ENCODE assay signal across 9 cellular contexts in the genomic region with DNA sequence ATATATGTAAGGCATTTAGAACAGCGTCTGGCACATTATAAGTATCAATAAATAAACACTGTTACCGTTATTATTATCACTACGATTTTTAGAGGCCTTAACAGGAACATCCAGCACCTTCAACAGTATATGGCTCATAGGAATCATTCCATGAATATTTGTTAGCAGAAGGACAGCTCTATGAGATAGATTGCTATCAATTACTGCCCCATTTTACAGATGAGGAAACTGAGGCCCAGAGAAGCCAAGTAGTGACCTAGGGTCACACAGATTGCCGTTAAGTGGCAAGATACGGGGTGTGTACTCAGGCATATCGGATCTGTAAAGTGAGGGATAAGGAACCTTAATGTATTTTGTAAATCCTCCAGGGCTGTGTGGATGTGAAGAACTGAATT. TPM values are rescaled to one million over a fixed set of nuclear protein-coding genes. Genes with fewer than 3 reads are reported as not detected.
DNase-seq lines count a peak whose midpoint lies in the region; ATAC-seq and TF ChIP-seq lines count a peak whose summit lies in the region.
"Had no signal": no experiment of that assay in that cellular context is flagged by ENCODE, and none has a peak within 500 bp of the region (broad histone marks: within the 10 kb centered on the region; RNA-seq: fewer than 3 reads in every experiment).

No MANE protein-coding gene starts in this region.

- DNase-seq in CD4-positive, CD25-positive, alpha-beta regulatory T cell, result no peak
- DNase-seq in neuronal stem cell (ENCODE audit: low spot score) (no peak), NCI-H2081 (lab: John Stamatoyannopoulos, UW) (no peak), medulla oblongata (ENCODE audit: extremely low spot score) (no peak), middle frontal gyrus (ENCODE audit: extremely low spot score, low spot score) (no peak)
- DNase-seq in stimulated activated CD4-positive, alpha-beta T cell treated with anti-CD3 and anti-CD28 coated beads, Interleukin-15, amount 100 ng/mL, for 24 hours, result no peak

- no peaks in the 10 kb centered on the region for H3K9me3 ChIP-seq in CD4-positive, CD25-positive, alpha-beta regulatory T cell (ENCODE audit: control insufficient read depth in 2 of 2, low read length in 2 of 2)
- H3K9me3 ChIP-seq in OCI-LY3 (ENCODE audit: insufficient read depth, low read length) (no peaks in the 10 kb centered on the region), endocrine pancreas (ENCODE audit: control insufficient read depth, low read length) (no peaks in the 10 kb centered on the region), neuronal stem cell (replicated peaks in 1 of 2; ENCODE audit: control insufficient read depth in 2 of 2, insufficient read depth in 1 of 2, low read depth in 1 of 2, low read length in 2 of 2) (no peaks in the 10 kb centered on the region)

- H3K4me1 Mint-ChIP-seq in CD4-positive, CD25-positive, alpha-beta regulatory T cell, result peaks cover 13 to 39% (median 23%) of the 10 kb centered on the region in 4 donors

- H3K27me3 ChIP-seq in CD4-positive, CD25-positive, alpha-beta regulatory T cell (ENCODE audit: control insufficient read depth, insufficient read depth, low read length), result no peaks in the 10 kb centered on the region
- H3K27me3 ChIP-seq in OCI-LY3 (ENCODE audit: low read depth, low read length), result no peaks in the 10 kb centered on the region
- H3K27me3 ChIP-seq in endocrine pancreas (ENCODE audit: control insufficient read depth, insufficient read depth, low read length), result no peaks in the 10 kb centered on the region
- no peaks in the 10 kb centered on the region for H3K27me3 ChIP-seq in neuronal stem cell (ENCODE audit: control insufficient read depth in 3 of 3, insufficient read depth in 3 of 3, low read depth in 1 of 3, low read length in 3 of 3)

- peak overlapping the region; percentile 61 for H3K4me3 ChIP-seq in CD4-positive, CD25-positive, alpha-beta regulatory T cell (ENCODE audit: low read depth, low read length)
- H3K4me3 ChIP-seq in OCI-LY3 (ENCODE audit: low read length), result peak overlapping the region; percentile 83
- H3K4me3 ChIP-seq in endocrine pancreas (ENCODE audit: control insufficient read depth, insufficient read depth, low read length), result peak overlapping the region; percentile 56
- peak overlapping the region; percentile 75 to 82 for H3K4me3 ChIP-seq in neuronal stem cell (ENCODE audit: low read length in 2 of 2)

- no peaks in the 10 kb centered on the region for H4K20me1 ChIP-seq in OCI-LY3 (ENCODE audit: insufficient read depth, low read length)

- H3K4me2 ChIP-seq in OCI-LY3 (ENCODE audit: low read length), result peak overlapping the region; percentile 84
- peak overlapping the region; percentile 39 for H3K4me2 ChIP-seq in neuronal stem cell (ENCODE audit: insufficient read depth, low read length, poor library complexity, severe bottlenecking)

- H2BK5ac ChIP-seq in neuronal stem cell (ENCODE audit: low read length), result no peak overlapping the region

- no peak overlapping the region for H3K4ac ChIP-seq in neuronal stem cell (ENCODE audit: low read length)

- WGBS in neuronal stem cell (ENCODE audit: extremely low coverage in 2 of 2, insufficient read length in 2 of 2, insufficient replicate concordance in 1 of 2), 2 donors, result no CpG with 5 or more reads among the region's 6 CpGs

- H3K79me1 ChIP-seq in neuronal stem cell (ENCODE audit: low read depth, low read length), result peaks cover 3% of the 10 kb centered on the region

- H3K27ac ChIP-seq in CD4-positive, CD25-positive, alpha-beta regulatory T cell (ENCODE audit: insufficient read depth, low read length, poor library complexity, severe bottlenecking), result peak overlapping the region; percentile 97
- peak overlapping the region; percentile 37 for H3K27ac ChIP-seq in OCI-LY3 (ENCODE audit: low read length)
- no peak overlapping the region for H3K27ac ChIP-seq in neuronal stem cell (replicated peaks; ENCODE audit: low read length)

- peak overlapping the region; percentile 96 to 99 (median 98) for H3K4me3 Mint-ChIP-seq in CD4-positive, CD25-positive, alpha-beta regulatory T cell

- H3K79me2 ChIP-seq in OCI-LY3 (ENCODE audit: low read length), result peaks cover 31% of the 10 kb centered on the region

- no peak overlapping the region for H2BK12ac ChIP-seq in neuronal stem cell (ENCODE audit: low read length)

- peaks cover 25% of the 10 kb centered on the region for H3K27me3 Mint-ChIP-seq in CD4-positive, CD25-positive, alpha-beta regulatory T cell

- peaks cover 9% of the 10 kb centered on the region for H3K36me3 Mint-ChIP-seq in CD4-positive, CD25-positive, alpha-beta regulatory T cell

- H2AK5ac ChIP-seq in neuronal stem cell (ENCODE audit: low read depth, low read length), result no peak overlapping the region

- no peak overlapping the region for H3K23ac ChIP-seq in neuronal stem cell (ENCODE audit: low read depth, low read length, poor library complexity)

- H3K9ac ChIP-seq in OCI-LY3 (ENCODE audit: low read length), result peak overlapping the region; percentile 70
- no peak overlapping the region for H3K9ac ChIP-seq in endocrine pancreas (ENCODE audit: control insufficient read depth, insufficient read depth, low read length)
- H3K9ac ChIP-seq in neuronal stem cell (ENCODE audit: low read depth, low read length, poor library complexity), result no peak overlapping the region

- no peaks in the 10 kb centered on the region for H3K9me3 Mint-ChIP-seq in CD4-positive, CD25-positive, alpha-beta regulatory T cell

- H3K36me3 ChIP-seq in CD4-positive, CD25-positive, alpha-beta regulatory T cell (ENCODE audit: control insufficient read depth, insufficient read depth, low read length), result peaks cover 4% of the 10 kb centered on the region
- H3K36me3 ChIP-seq in OCI-LY3 (replicated peaks; ENCODE audit: low read depth, low read length), result no peaks in the 10 kb centered on the region
- H3K36me3 ChIP-seq in endocrine pancreas (ENCODE audit: control insufficient read depth, insufficient read depth, low read length), result no peaks in the 10 kb centered on the region
- peaks cover 0 to 12% of the 10 kb centered on the region in 2 donors for H3K36me3 ChIP-seq in neuronal stem cell (replicated peaks in 1 of 2; ENCODE audit: control insufficient read depth in 2 of 2, insufficient read depth in 2 of 2, low read length in 2 of 2)

- H3K27ac Mint-ChIP-seq in CD4-positive, CD25-positive, alpha-beta regulatory T cell, result peak overlapping the region; percentile 96 to 100 (median 98)

- H3K18ac ChIP-seq in neuronal stem cell (ENCODE audit: low read length), result peak overlapping the region; percentile 15

- H4K8ac ChIP-seq in neuronal stem cell (ENCODE audit: low read depth, low read length), result no peak overlapping the region

- no peak for ATAC-seq in CD4-positive, CD25-positive, alpha-beta regulatory T cell (ENCODE audit: low read depth in 2 of 2)

- H3K14ac ChIP-seq in neuronal stem cell (ENCODE audit: low read length), result no peak overlapping the region

- H4K91ac ChIP-seq in neuronal stem cell (ENCODE audit: low read depth, low read length, poor library complexity), result no peak overlapping the region

- TF ChIP-seq CTCF in OCI-LY3 (IDR thresholded peaks at IDR 0.05; ENCODE audit: low read depth, low read length), result no peak; the same call in 1 of the 2 replicates

- H2AFZ ChIP-seq in OCI-LY3 (ENCODE audit: low read depth, low read length) (peak overlapping the region; percentile 88), neuronal stem cell (ENCODE audit: low read length) (peak overlapping the region; percentile 94)

- H2BK15ac ChIP-seq in neuronal stem cell (ENCODE audit: low read length), result no peak overlapping the region

- H3K4me1 ChIP-seq in CD4-positive, CD25-positive, alpha-beta regulatory T cell (ENCODE audit: control insufficient read depth, insufficient read depth, low read length, poor library complexity, severe bottlenecking), result peaks cover 24% of the 10 kb centered on the region
- H3K4me1 ChIP-seq in OCI-LY3 (ENCODE audit: low read length), result peaks cover 15% of the 10 kb centered on the region
- peaks cover 8% of the 10 kb centered on the region for H3K4me1 ChIP-seq in endocrine pancreas (ENCODE audit: control insufficient read depth, insufficient read depth, low read length)
- peaks cover 5 to 6% of the 10 kb centered on the region in 2 donors for H3K4me1 ChIP-seq in neuronal stem cell (ENCODE audit: control insufficient read depth in 2 of 2, insufficient read depth in 1 of 2, low read depth in 1 of 2, low read length in 2 of 2)

- no peak overlapping the region for H2BK120ac ChIP-seq in neuronal stem cell (ENCODE audit: low read depth, low read length)

RNA-seq across cellular contexts. Expression of a gene that starts 0.5 kb away (rescaled TPM):
- total RNA-seq in CD4-positive, CD25-positive, alpha-beta regulatory T cell, result 52.9 TPM
- 100 to 1,000 TPM in 1 of 4 donors, 10 to 100 TPM in 3; 75.2 to 106 (median 90.9) TPM for polyA plus RNA-seq in CD4-positive, CD25-positive, alpha-beta regulatory T cell
- 28.5 TPM for polyA plus RNA-seq in neuronal stem cell (2013, experiment 1 of 2)
- polyA plus RNA-seq in neuronal stem cell (2013, experiment 2 of 2), result 27.3 TPM

RNA-seq across cellular contexts. Expression of a gene that starts 29.4 kb away (rescaled TPM):
- total RNA-seq in CD4-positive, CD25-positive, alpha-beta regulatory T cell, result not detected
- not detected for polyA plus RNA-seq in CD4-positive, CD25-positive, alpha-beta regulatory T cell
- polyA plus RNA-seq in neuronal stem cell (2013, experiment 1 of 2), result 0.13 TPM
- 0.18 TPM for polyA plus RNA-seq in neuronal stem cell (2013, experiment 2 of 2)
- total RNA-seq: lung microvascular endothelial cell had no signal

RNA-seq across cellular contexts. Expression of a gene that starts 30.3 kb away (rescaled TPM):
- 0.96 TPM for total RNA-seq in CD4-positive, CD25-positive, alpha-beta regulatory T cell
- under 1 TPM in 1 of 4 donors, not detected in 3; 0.05 TPM for polyA plus RNA-seq in CD4-positive, CD25-positive, alpha-beta regulatory T cell
- 3.7 TPM for polyA plus RNA-seq in neuronal stem cell (2013, experiment 1 of 2)
- 3.2 TPM for polyA plus RNA-seq in neuronal stem cell (2013, experiment 2 of 2)
